ENCODE assay signal across 19 cellular contexts in genomic region chr6:166495487-166496314, GRCh38.
DNase-seq lines count a peak whose midpoint lies in the region; ATAC-seq and TF ChIP-seq lines count a peak whose summit lies in the region.
"Had no signal": no experiment of that assay in that cellular context is flagged by ENCODE, and none has a peak within 500 bp of the region (broad histone marks: within the 10 kb centered on the region; RNA-seq: fewer than 3 reads in every experiment).

No MANE protein-coding gene starts in this region.

- intact Hi-C loops in dorsolateral prefrontal cortex (cut with DNase I) (loop anchor here in 1 of 2 donors (5.0 kb wide), 1 partner anchor 62 kb away; no protein-coding TSS in a partner anchor), upper lobe of right lung (cut with DNase I) (no loop called here)

- H3K9me3 ChIP-seq in T-helper 17 cell (ENCODE audit: control insufficient read depth, low read length, poor library complexity, severe bottlenecking) (no peaks in the 10 kb centered on the region), neural progenitor cell (ENCODE audit: low read depth) (no peaks in the 10 kb centered on the region), upper lobe of right lung (no peaks in the 10 kb centered on the region)

- peak overlapping the region; percentile 19 for H3K27ac Mint-ChIP-seq in T-helper 17 cell
- H3K27ac Mint-ChIP-seq in neural progenitor cell = peak overlapping the region; percentile 87
- no peak overlapping the region for H3K27ac Mint-ChIP-seq in HFFc6
- H3K27ac Mint-ChIP-seq in activated T-cell treated with anti-CD3 and anti-CD28 coated beads, Interleukin-2, amount 50 U/mL, for 24 hours = no peak overlapping the region

- no peaks in the 10 kb centered on the region for H3K36me3 ChIP-seq in neural progenitor cell
- H3K36me3 ChIP-seq in upper lobe of right lung = peaks cover 56% of the 10 kb centered on the region

- TF ChIP-seq CTCF in dorsolateral prefrontal cortex (IDR thresholded peaks at IDR 0.05 in 54 of 56, conservative IDR thresholded peaks at IDR 0.05 in 2 of 56; ENCODE audit: low read depth in 1 of 56, partially characterized antibody in 56 of 56) = no peak
- no peak for TF ChIP-seq CTCF in neural progenitor cell (IDR thresholded peaks at IDR 0.05)
- no peak for TF ChIP-seq CTCF in HFFc6 (IDR thresholded peaks at IDR 0.05)
- no peak for TF ChIP-seq CTCF in upper lobe of right lung (IDR thresholded peaks at IDR 0.05)

- H2AFZ ChIP-seq in neural progenitor cell (replicated peaks) = no peak overlapping the region

- H3K27ac ChIP-seq in dorsolateral prefrontal cortex (peak overlapping the region in 55 of 59 donors; percentile 5 to 89 (median 72)), neural progenitor cell (no peak overlapping the region), temporal lobe (ENCODE audit: low read depth, low read length) (peak overlapping the region; percentile 77), upper lobe of right lung (no peak overlapping the region)
- H3K27ac ChIP-seq: KMS-11 had no signal

- no peak overlapping the region for H3K4me2 ChIP-seq in neural progenitor cell
- H3K4me2 ChIP-seq: KMS-11 had no signal

- H3K4me1 ChIP-seq in neural progenitor cell (no peaks in the 10 kb centered on the region), upper lobe of right lung (peaks cover 3% of the 10 kb centered on the region)

- H3K4me3 Mint-ChIP-seq in T-helper 17 cell (no peak overlapping the region), neural progenitor cell (no peak overlapping the region), HFFc6 (no peak overlapping the region)
- no peak overlapping the region for H3K4me3 Mint-ChIP-seq in activated T-cell treated with anti-CD3 and anti-CD28 coated beads, Interleukin-2, amount 50 U/mL, for 24 hours
- H3K4me3 Mint-ChIP-seq: CD14-positive monocyte had no signal

- no peak overlapping the region for H3K9ac ChIP-seq in neural progenitor cell
- H3K9ac ChIP-seq: KMS-11 had no signal

- no peaks in the 10 kb centered on the region for H3F3A ChIP-seq in neural progenitor cell (ENCODE audit: low read depth)

- no peaks in the 10 kb centered on the region for H3K9me3 Mint-ChIP-seq in neural progenitor cell
- H3K9me3 Mint-ChIP-seq in HFFc6 = no peaks in the 10 kb centered on the region; the same call in 1 of the 2 replicates
- no peaks in the 10 kb centered on the region for H3K9me3 Mint-ChIP-seq in activated T-cell treated with anti-CD3 and anti-CD28 coated beads, Interleukin-2, amount 50 U/mL, for 24 hours

- H3K4me1 Mint-ChIP-seq in T-helper 17 cell (peaks cover 4% of the 10 kb centered on the region), neural progenitor cell (peaks cover 49% of the 10 kb centered on the region), HFFc6 (ENCODE audit: low read depth) (no peaks in the 10 kb centered on the region)
- peaks cover 42% of the 10 kb centered on the region for H3K4me1 Mint-ChIP-seq in activated T-cell treated with anti-CD3 and anti-CD28 coated beads, Interleukin-2, amount 50 U/mL, for 24 hours (ENCODE audit: low read depth)

- H3K27me3 ChIP-seq in dorsolateral prefrontal cortex (no peaks in the 10 kb centered on the region), neural progenitor cell (no peaks in the 10 kb centered on the region), upper lobe of right lung (no peaks in the 10 kb centered on the region)

- H3K27me3 Mint-ChIP-seq in T-helper 17 cell = no peaks in the 10 kb centered on the region
- peaks cover 2% of the 10 kb centered on the region for H3K27me3 Mint-ChIP-seq in neural progenitor cell (ENCODE audit: insufficient read depth, low read depth)
- no peaks in the 10 kb centered on the region for H3K27me3 Mint-ChIP-seq in HFFc6 (ENCODE audit: insufficient read depth)
- no peaks in the 10 kb centered on the region for H3K27me3 Mint-ChIP-seq in activated T-cell treated with anti-CD3 and anti-CD28 coated beads, Interleukin-2, amount 50 U/mL, for 24 hours

- no peak for ATAC-seq in T-helper 17 cell
- no peak for ATAC-seq in upper lobe of right lung
- ATAC-seq: HepG2 had no signal

- DNase-seq in T-helper 17 cell (no peak), dorsolateral prefrontal cortex (peak in 1 of 10 donors; percentile 24), neural progenitor cell (ENCODE audit: low spot score) (no peak), HFFc6 (no peak), upper lobe of right lung (no peak)
- no peak for DNase-seq in activated T-cell treated with anti-CD3 and anti-CD28 coated beads, Interleukin-2, amount 50 U/mL, for 24 hours
- DNase-seq: ACHN, AML-193, COR-L47, NCI-H1048, NCI-H1436 treated with DMSO at 0.1 percent for 48 hours, NCI-H2171 treated with DMSO at 0.1 percent for 48 hours, NCI-H446 treated with DMSO at 0.1 percent for 48 hours, NCI-H748 treated with DMSO at 0.1 percent for 48 hours, RPMI8226 had no signal

- H4K20me1 ChIP-seq in neural progenitor cell (ENCODE audit: low read depth) = no peaks in the 10 kb centered on the region

- H3K4me3 ChIP-seq in dorsolateral prefrontal cortex (peak overlapping the region in 1 of 59 donors; percentile 3), neural progenitor cell (no peak overlapping the region), upper lobe of right lung (no peak overlapping the region)

- H3K79me2 ChIP-seq in neural progenitor cell (ENCODE audit: low read depth) = no peaks in the 10 kb centered on the region

- no peaks in the 10 kb centered on the region for H3K36me3 Mint-ChIP-seq in T-helper 17 cell (ENCODE audit: low read depth)
- peaks cover 30% of the 10 kb centered on the region for H3K36me3 Mint-ChIP-seq in neural progenitor cell
- H3K36me3 Mint-ChIP-seq in HFFc6 (ENCODE audit: low read depth) = peaks cover 5% of the 10 kb centered on the region; the same call in 1 of the 2 replicates
- H3K36me3 Mint-ChIP-seq in activated T-cell treated with anti-CD3 and anti-CD28 coated beads, Interleukin-2, amount 50 U/mL, for 24 hours (ENCODE audit: low read depth) = peaks cover 7% of the 10 kb centered on the region

Comparison
In these comparisons a context has a peak if more than half of its experiments do, and no peak if none do; other contexts are left out.
1. H3K27ac Mint-ChIP-seq: peak in T-helper 17 cell (single experiment) and neural progenitor cell (single experiment); none in HFFc6 (single experiment) and activated T-cell treated with anti-CD3 and anti-CD28 coated beads, Interleukin-2, amount 50 U/mL, for 24 hours (single experiment).
2. H3K27ac ChIP-seq: peak in dorsolateral prefrontal cortex (55 of 59) and temporal lobe (single experiment); none in neural progenitor cell (single experiment) and upper lobe of right lung (single experiment).